ENCODE assay signal across 31 cellular contexts in genomic region chr6:31055401-31055800, GRCh38. TPM values are rescaled to one million over a fixed set of nuclear protein-coding genes. Genes with fewer than 3 reads are reported as not detected.
"Had no signal": no experiment of that assay in that cellular context is flagged by ENCODE, and none has a peak within 500 bp of the region (broad histone marks: within the 10 kb centered on the region; RNA-seq: fewer than 3 reads in every experiment).

No MANE protein-coding gene starts in this region.

- H3K27me3 ChIP-seq: brain microvascular endothelial cell, right lobe of liver, suprapubic skin, tibial nerve, uterus had no signal

- ATAC-seq: activated CD4-positive, CD25-positive, alpha-beta regulatory T cell treated with anti-CD3 and anti-CD28 coated beads, Interleukin-2, amount 50 U/mL, for 24 hours; activated CD8-positive, alpha-beta T cell treated with anti-CD3 and anti-CD28 coated beads for 36 hours; right lobe of liver; stimulated activated memory B cell treated with anti-CD40 and anti-IgM and Interleukin-4, amounts not matched to agents 10 μg/mL and 1 μg/mL and 100 μg/mL, for 72 hours had no signal

- H3K4me1 ChIP-seq: left ventricle myocardium inferior, right lobe of liver, suprapubic skin, tibial nerve, uterus had no signal

- H3K36me3 ChIP-seq: brain microvascular endothelial cell, left ventricle myocardium inferior, right lobe of liver, stomach, suprapubic skin, tibial nerve, uterus had no signal

- H3K4me3 ChIP-seq: left ventricle myocardium inferior, right lobe of liver, stomach, suprapubic skin, tibial nerve, uterus had no signal

- DNase-seq: activated CD4-positive, alpha-beta T cell treated with anti-CD3 and anti-CD28 coated beads, Interleukin-2, amount 10 ng/mL, durations not matched to agents 7 days and 5 days; activated CD8-positive, alpha-beta T cell treated with anti-CD3 and anti-CD28 coated beads for 36 hours; activated gamma-delta T cell treated with Interleukin-2 at 50 U/mL for 16 hours; anterior cingulate cortex; brain microvascular endothelial cell; effector memory CD4-positive, alpha-beta T cell; immature natural killer cell; kidney glomerular epithelial cell; left ventricle myocardium inferior; nephron progenitor cell; occipital lobe; posterior cingulate gyrus; right lobe of liver; small intestine; stimulated activated CD4-positive, alpha-beta T cell treated with anti-CD3 and anti-CD28 coated beads, Interleukin-2, amount 100 ng/mL, for 24 hours; stomach; SW 1271; T-helper 2 cell; uterus had no signal

- H3K27ac ChIP-seq: brain microvascular endothelial cell, left ventricle myocardium inferior, right lobe of liver, stomach, suprapubic skin, tibial nerve, uterus, VCaP had no signal

- H3K9me3 ChIP-seq: left ventricle myocardium inferior, right lobe of liver, stomach, suprapubic skin, tibial nerve, uterus had no signal

RNA-seq across cellular contexts. Expression of gene MUC22, which starts 45.1 kb away (rescaled TPM):
- total RNA-seq: activated CD4-positive, alpha-beta T cell treated with anti-CD3 and anti-CD28 coated beads, Interleukin-2, amount 10 ng/mL, durations not matched to agents 7 days and 5 days; activated CD8-positive, alpha-beta T cell treated with anti-CD3 and anti-CD28 coated beads for 36 hours; activated T-helper 1 cell treated with anti-CD3 and anti-CD28 coated beads, Interleukin-12 subunit alpha, Interleukin-12 subunit beta, Interleukin-2, Interleukin-4 antibody, amounts not matched to agents 30 ng/mL and 10 ng/mL and 1 ng/mL, durations not matched to agents 14 hours and 24 hours and 36 hours; dermis microvascular lymphatic vessel endothelial cell; fibroblast of villous mesenchyme; glomerular endothelial cell; lung microvascular endothelial cell; mononuclear cell; myocyte; occipital lobe; right lobe of liver; stomach; tibial nerve; uterus had no signal
- polyA plus RNA-seq: immature natural killer cell, small intestine had no signal

RNA-seq across cellular contexts. Expression of gene C6orf15, which starts 57.0 kb away (rescaled TPM):
- total RNA-seq: activated CD4-positive, alpha-beta T cell treated with anti-CD3 and anti-CD28 coated beads, Interleukin-2, amount 10 ng/mL, durations not matched to agents 7 days and 5 days; activated CD8-positive, alpha-beta T cell treated with anti-CD3 and anti-CD28 coated beads for 36 hours; activated T-helper 1 cell treated with anti-CD3 and anti-CD28 coated beads, Interleukin-12 subunit alpha, Interleukin-12 subunit beta, Interleukin-2, Interleukin-4 antibody, amounts not matched to agents 30 ng/mL and 10 ng/mL and 1 ng/mL, durations not matched to agents 14 hours and 24 hours and 36 hours; dermis microvascular lymphatic vessel endothelial cell; fibroblast of villous mesenchyme; glomerular endothelial cell; left ventricle myocardium inferior; lung microvascular endothelial cell; mononuclear cell; occipital lobe; right lobe of liver; stomach; tibial nerve had no signal
- polyA plus RNA-seq: immature natural killer cell, small intestine, stomach had no signal

RNA-seq across cellular contexts. Expression of gene PSORS1C1, which starts 59.2 kb away (rescaled TPM):
- total RNA-seq: activated CD8-positive, alpha-beta T cell treated with anti-CD3 and anti-CD28 coated beads for 36 hours; mononuclear cell; occipital lobe had no signal
- polyA plus RNA-seq: immature natural killer cell had no signal
